ENCODE assay signal across 9 cellular contexts in the genomic region with DNA sequence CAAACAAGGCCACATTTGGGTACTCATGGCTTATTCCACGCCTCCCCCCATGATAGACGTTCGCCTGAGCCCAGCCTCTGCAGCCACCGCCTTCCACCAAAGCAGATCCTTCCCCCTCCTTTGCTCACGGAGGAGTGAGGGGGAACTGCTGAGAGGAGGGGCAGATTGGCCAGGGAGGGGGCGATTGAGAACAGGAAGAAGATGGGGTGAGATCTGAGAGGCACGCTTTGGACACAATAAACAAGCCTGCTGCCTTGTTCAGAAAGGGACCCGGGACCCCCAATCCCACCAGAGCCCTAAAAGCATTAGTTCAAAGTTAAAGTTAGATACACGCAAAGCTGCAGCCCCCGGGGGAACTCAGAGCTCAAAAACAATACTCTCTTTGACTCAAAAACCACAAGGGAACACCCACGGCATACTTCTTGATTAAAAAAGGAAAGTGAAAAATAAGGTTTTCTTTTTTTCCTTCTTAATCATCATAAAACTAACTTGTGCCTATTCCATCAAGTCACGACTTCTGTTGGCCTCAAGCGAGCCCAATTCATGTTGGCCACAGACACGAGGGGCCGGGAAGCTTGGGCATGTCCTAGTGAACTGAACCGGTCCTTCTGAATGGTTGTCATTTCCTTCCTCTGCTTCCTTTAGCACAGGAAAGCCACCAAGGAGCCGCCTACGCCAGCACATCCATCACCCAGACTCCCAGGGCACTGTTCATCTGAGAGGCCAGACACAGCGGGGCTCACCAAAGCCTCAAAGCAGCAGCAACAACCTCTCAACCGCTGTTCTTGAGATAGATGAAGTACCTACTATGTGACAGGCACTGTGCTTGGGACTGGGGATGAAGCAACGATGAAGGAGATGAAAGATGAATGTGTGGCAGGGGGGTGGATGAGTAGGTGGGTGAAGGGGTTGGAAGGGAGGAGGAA. TPM values are rescaled to one million over a fixed set of nuclear protein-coding genes. Genes with fewer than 3 reads are reported as not detected.
DNase-seq lines count a peak whose midpoint lies in the region; ATAC-seq and TF ChIP-seq lines count a peak whose summit lies in the region.
"Had no signal": no experiment of that assay in that cellular context is flagged by ENCODE, and none has a peak within 500 bp of the region (broad histone marks: within the 10 kb centered on the region; RNA-seq: fewer than 3 reads in every experiment).

No MANE protein-coding gene starts in this region.

- DNase-seq in SK-N-SH = no peak
- peak; percentile 22 for DNase-seq in T follicular helper cell (ENCODE audit: low read depth)
- DNase-seq in cardiac fibroblast (ENCODE audit: low read depth in 2 of 2) = peak; percentile 28 to 29
- DNase-seq in stimulated activated CD4-positive, alpha-beta T cell treated with anti-CD3 and anti-CD28 coated beads, Interleukin-12 subunit alpha, Interleukin-12 subunit beta, amount 100 ng/mL, for 4 hours = peak; percentile 46
- no peak for DNase-seq in OCI-M2 (lab: John Stamatoyannopoulos, UW; ENCODE audit: unreplicated experiment)
- DNase-seq in NCI-H69 (lab: John Stamatoyannopoulos, UW) = no peak
- DNase-seq in GOT3 (lab: John Stamatoyannopoulos, UW) = no peak

- H3K27me3 ChIP-seq in SK-N-SH (ENCODE audit: insufficient read depth) = no peaks in the 10 kb centered on the region

- H3K9me3 ChIP-seq in SK-N-SH = no peaks in the 10 kb centered on the region

- TF ChIP-seq CTCF in SK-N-SH (IDR thresholded peaks at IDR 0.05) = no peak
- TF ChIP-seq CTCF in cardiac fibroblast (IDR thresholded peaks at IDR 0.05; ENCODE audit: low read depth, low read length) = no peak

- no peak for ATAC-seq in SK-N-SH treated with all-trans-retinoic acid at 6 μM for 48 hours

- peaks cover 5% of the 10 kb centered on the region for H3F3A ChIP-seq in SK-N-SH (replicated peaks; ENCODE audit: insufficient read depth)

- no peak overlapping the region for H3K27ac ChIP-seq in SK-N-SH (ENCODE audit: low read depth in 2 of 2, low read length in 1 of 2)
- H3K27ac ChIP-seq: 22Rv1 had no signal

- H3K4me1 ChIP-seq in SK-N-SH (ENCODE audit: control insufficient read depth in 1 of 2, insufficient read depth in 2 of 2, low read depth in 1 of 2, low read length in 1 of 2) = peaks cover 4 to 8% of the 10 kb centered on the region in 2 experiments; a peak in 2 of 4 replicates

- 0 out of 2 replicates have a peak overlapping the region, but pooled peaks have one; percentile 26 for H2AFZ ChIP-seq in SK-N-SH (ENCODE audit: low read depth)

- no peak overlapping the region for H3K4me2 ChIP-seq in SK-N-SH

- no peaks in the 10 kb centered on the region for H3K79me2 ChIP-seq in SK-N-SH (ENCODE audit: insufficient read depth)

- CTCF ChIA-PET in SK-N-SH (lab: Yijun Ruan, JAX) = no interaction called here

- WGBS in SK-N-SH (ENCODE audit: low lambda C conversion rate) = 87% methylated on average over 21 of the region's 21 CpGs

- POLR2A ChIA-PET in SK-N-SH (lab: Yijun Ruan, JAX) = no interaction called here

- TF ChIP-seq EP300 in SK-N-SH (IDR thresholded peaks at IDR 0.05; ENCODE audit: borderline replicate concordance in 1 of 2, low read depth in 1 of 2, low read length in 1 of 2) = no peak

- no peak overlapping the region for H3K9ac ChIP-seq in SK-N-SH

- H4K20me1 ChIP-seq in SK-N-SH (ENCODE audit: insufficient read depth) = no peaks in the 10 kb centered on the region

- no peak overlapping the region for H3K4me3 ChIP-seq in SK-N-SH (ENCODE audit: low read depth in 2 of 2, low read length in 1 of 2)
- H3K4me3 ChIP-seq in cardiac fibroblast (replicated peaks in 1 of 2; ENCODE audit: low read depth in 2 of 2, low read length in 2 of 2) = no peak overlapping the region

- H3K9me2 ChIP-seq in SK-N-SH = no peaks in the 10 kb centered on the region

- TF ChIP-seq RAD21 in SK-N-SH (IDR thresholded peaks at IDR 0.05; ENCODE audit: low read length) = no peak

- H3K36me3 ChIP-seq in SK-N-SH (replicated peaks in 1 of 2; ENCODE audit: control insufficient read depth in 1 of 2, insufficient read depth in 2 of 2, low read length in 1 of 2) = no peaks in the 10 kb centered on the region

TF ChIP-seq in SK-N-SH, 30 proteins besides CTCF, POLR2A, EP300 and RAD21 (continues in another document):
- no peak for TF ChIP-seq RFX5 (IDR thresholded peaks at IDR 0.05; ENCODE audit: low read length)
- TF ChIP-seq NFIC (IDR thresholded peaks at IDR 0.05; ENCODE audit: borderline replicate concordance) = no peak
- TF ChIP-seq FOXJ3 (CRISPR knock-in tag; IDR thresholded peaks at IDR 0.05) = no peak
- no peak for TF ChIP-seq FOSL2 (IDR thresholded peaks at IDR 0.05; ENCODE audit: borderline replicate concordance, low read depth)
- TF ChIP-seq GABPA (IDR thresholded peaks at IDR 0.05; ENCODE audit: low read depth) = no peak
- TF ChIP-seq TAF1 (IDR thresholded peaks at IDR 0.05; ENCODE audit: borderline replicate concordance, low read depth, low read length) = no peak
- TF ChIP-seq TEAD4 (IDR thresholded peaks at IDR 0.05; ENCODE audit: borderline replicate concordance, insufficient read depth) = no peak
- no peak for TF ChIP-seq FOXM1 (IDR thresholded peaks at IDR 0.05; ENCODE audit: low read depth)
- TF ChIP-seq, protein P1, sequence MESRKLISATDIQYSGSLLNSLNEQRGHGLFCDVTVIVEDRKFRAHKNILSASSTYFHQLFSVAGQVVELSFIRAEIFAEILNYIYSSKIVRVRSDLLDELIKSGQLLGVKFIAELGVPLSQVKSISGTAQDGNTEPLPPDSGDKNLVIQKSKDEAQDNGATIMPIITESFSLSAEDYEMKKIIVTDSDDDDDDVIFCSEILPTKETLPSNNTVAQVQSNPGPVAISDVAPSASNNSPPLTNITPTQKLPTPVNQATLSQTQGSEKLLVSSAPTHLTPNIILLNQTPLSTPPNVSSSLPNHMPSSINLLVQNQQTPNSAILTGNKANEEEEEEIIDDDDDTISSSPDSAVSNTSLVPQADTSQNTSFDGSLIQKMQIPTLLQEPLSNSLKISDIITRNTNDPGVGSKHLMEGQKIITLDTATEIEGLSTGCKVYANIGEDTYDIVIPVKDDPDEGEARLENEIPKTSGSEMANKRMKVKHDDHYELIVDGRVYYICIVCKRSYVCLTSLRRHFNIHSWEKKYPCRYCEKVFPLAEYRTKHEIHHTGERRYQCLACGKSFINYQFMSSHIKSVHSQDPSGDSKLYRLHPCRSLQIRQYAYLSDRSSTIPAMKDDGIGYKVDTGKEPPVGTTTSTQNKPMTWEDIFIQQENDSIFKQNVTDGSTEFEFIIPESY (IDR thresholded peaks at IDR 0.05; ENCODE audit: borderline replicate concordance, low read depth) = no peak
- TF ChIP-seq JUND (IDR thresholded peaks at IDR 0.05) = no peak
- TF ChIP-seq MEF2A (IDR thresholded peaks at IDR 0.05; ENCODE audit: borderline replicate concordance, low read depth) = no peak
- no peak for TF ChIP-seq POLR2AphosphoS5 (IDR thresholded peaks at IDR 0.05; ENCODE audit: low read depth, low read length)

TF ChIP-seq in SK-N-SH treated with all-trans-retinoic acid at 6 μM for 48 hours, 23 proteins besides CTCF, POLR2A, EP300 and RAD21 (continues in another document):
- TF ChIP-seq, protein P2, sequence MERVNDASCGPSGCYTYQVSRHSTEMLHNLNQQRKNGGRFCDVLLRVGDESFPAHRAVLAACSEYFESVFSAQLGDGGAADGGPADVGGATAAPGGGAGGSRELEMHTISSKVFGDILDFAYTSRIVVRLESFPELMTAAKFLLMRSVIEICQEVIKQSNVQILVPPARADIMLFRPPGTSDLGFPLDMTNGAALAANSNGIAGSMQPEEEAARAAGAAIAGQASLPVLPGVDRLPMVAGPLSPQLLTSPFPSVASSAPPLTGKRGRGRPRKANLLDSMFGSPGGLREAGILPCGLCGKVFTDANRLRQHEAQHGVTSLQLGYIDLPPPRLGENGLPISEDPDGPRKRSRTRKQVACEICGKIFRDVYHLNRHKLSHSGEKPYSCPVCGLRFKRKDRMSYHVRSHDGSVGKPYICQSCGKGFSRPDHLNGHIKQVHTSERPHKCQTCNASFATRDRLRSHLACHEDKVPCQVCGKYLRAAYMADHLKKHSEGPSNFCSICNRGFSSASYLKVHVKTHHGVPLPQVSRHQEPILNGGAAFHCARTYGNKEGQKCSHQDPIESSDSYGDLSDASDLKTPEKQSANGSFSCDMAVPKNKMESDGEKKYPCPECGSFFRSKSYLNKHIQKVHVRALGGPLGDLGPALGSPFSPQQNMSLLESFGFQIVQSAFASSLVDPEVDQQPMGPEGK (CRISPR knock-in tag; IDR thresholded peaks at IDR 0.05; ENCODE audit: borderline replicate concordance) = no peak
- TF ChIP-seq CSDC2 (CRISPR knock-in tag; IDR thresholded peaks at IDR 0.05) (no peak), SNAI2 (CRISPR knock-in tag; IDR thresholded peaks at IDR 0.05) (no peak), RARB (CRISPR knock-in tag; IDR thresholded peaks at IDR 0.05) (no peak), ZNF8 (CRISPR knock-in tag; IDR thresholded peaks at IDR 0.05) (no peak), POU6F1 (CRISPR knock-in tag; IDR thresholded peaks at IDR 0.05; ENCODE audit: borderline replicate concordance, low read depth) (no peak), TCF4 (CRISPR knock-in tag; IDR thresholded peaks at IDR 0.05; ENCODE audit: borderline replicate concordance) (no peak), ESRRG (CRISPR knock-in tag; IDR thresholded peaks at IDR 0.05) (no peak), ZFP3 (CRISPR knock-in tag; IDR thresholded peaks at IDR 0.05) (no peak)

RNA-seq across cellular contexts. Expression of gene NFATC2, which starts 44.7 kb away (rescaled TPM):
- 0.13 and 0.36 TPM in 2 replicates for polyA plus RNA-seq in SK-N-SH (2012; rRNA removed)
- polyA plus RNA-seq in SK-N-SH (2012; cell fraction: cytosol; rRNA removed) = 0.21 and 0.28 TPM in 2 replicates
- 0.90 and 1.0 TPM in 2 replicates for polyA plus RNA-seq in SK-N-SH (2012; cell fraction: nucleus; rRNA removed)

Comparison
In these comparisons a context has a peak if more than half of its experiments do, and no peak if none do; other contexts are left out.
1. DNase-seq: peak in T follicular helper cell (single experiment), cardiac fibroblast (2 of 2) and stimulated activated CD4-positive, alpha-beta T cell treated with anti-CD3 and anti-CD28 coated beads, Interleukin-12 subunit alpha, Interleukin-12 subunit beta, amount 100 ng/mL, for 4 hours (single experiment); none in SK-N-SH (single experiment), OCI-M2 (single experiment), NCI-H69 (single experiment) and GOT3 (single experiment).